In the genomic region with DNA sequence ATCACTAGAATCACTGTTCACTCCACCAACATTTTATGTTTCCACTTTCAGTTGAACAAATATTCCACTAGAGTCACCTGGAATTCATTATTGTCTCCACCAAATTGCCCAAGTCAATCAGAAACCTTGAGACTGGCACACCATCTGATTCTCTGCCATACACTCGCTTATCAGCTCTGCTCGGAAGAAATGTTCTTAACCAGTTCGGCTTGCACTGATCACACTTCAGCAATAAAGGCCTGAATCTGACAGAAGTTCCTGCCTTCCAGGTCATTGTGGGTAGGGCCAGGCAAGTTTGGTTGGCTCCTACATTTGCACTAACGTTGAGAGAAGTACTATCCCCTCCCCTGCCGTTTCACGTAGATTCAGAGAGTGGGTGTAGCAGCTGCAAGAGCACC, we compare ENCODE assay signal across 8 cellular contexts. TPM values are rescaled to one million over a fixed set of nuclear protein-coding genes. Genes with fewer than 3 reads are reported as not detected.
A peak's percentile ranks its signal among the peaks of the same experiment; 100 is the strongest.
DNase-seq lines count a peak whose midpoint lies in the region; ATAC-seq and TF ChIP-seq lines count a peak whose summit lies in the region.

No MANE protein-coding gene starts in this region.

- H3K79me2 ChIP-seq in Loucy (ENCODE audit: insufficient read depth, low read length) = peaks cover 56% of the 10 kb centered on the region
- peaks cover 57% of the 10 kb centered on the region for H3K79me2 ChIP-seq in neural cell (replicated peaks; ENCODE audit: insufficient read depth, low read length)

- H4K20me1 ChIP-seq in Loucy (ENCODE audit: insufficient read depth, low read length, poor library complexity, severe bottlenecking) (peaks cover 51% of the 10 kb centered on the region), neural cell (ENCODE audit: insufficient read depth) (no peaks in the 10 kb centered on the region)

- H2AFZ ChIP-seq in Loucy (ENCODE audit: low read length) (no peak overlapping the region), neural cell (ENCODE audit: low read depth, low read length) (no peak overlapping the region)

- 4 to 8% methylated on average over 6 of the region's 6 CpGs for WGBS in ectodermal cell, 2 experiments

- no peak for DNase-seq in SKM-1 (lab: John Stamatoyannopoulos, UW; ENCODE audit: unreplicated experiment)
- no peak for DNase-seq in NCI-H1436 (lab: John Stamatoyannopoulos, UW)

- TF ChIP-seq CTCF in C4-2B (conservative IDR thresholded peaks at IDR 0.05) (no peak), Loucy (conservative IDR thresholded peaks at IDR 0.05; ENCODE audit: low read length) (no peak), neural cell (IDR thresholded peaks at IDR 0.05; ENCODE audit: poor library complexity, severe bottlenecking) (no peak)

- no peaks in the 10 kb centered on the region; the same call in 1 of the 2 replicates for H3K36me3 ChIP-seq in Loucy (ENCODE audit: insufficient read depth, low read length)
- no peaks in the 10 kb centered on the region for H3K36me3 ChIP-seq in ectodermal cell (ENCODE audit: control insufficient read depth, insufficient read depth, low read length)
- H3K36me3 ChIP-seq in neural cell (ENCODE audit: insufficient read depth, low read length) = no peaks in the 10 kb centered on the region

- H3K27me3 ChIP-seq in Loucy (ENCODE audit: insufficient read depth, low read length, poor library complexity, severe bottlenecking) (no peaks in the 10 kb centered on the region), ectodermal cell (ENCODE audit: control insufficient read depth, insufficient read depth, low read length, poor library complexity, severe bottlenecking) (no peaks in the 10 kb centered on the region), neural cell (ENCODE audit: insufficient read depth, low read depth, low read length) (no peaks in the 10 kb centered on the region)

- peaks cover 15% of the 10 kb centered on the region for H3F3A ChIP-seq in Loucy (ENCODE audit: low read depth)
- no peaks in the 10 kb centered on the region for H3F3A ChIP-seq in neural cell (ENCODE audit: insufficient read depth, low read length, poor library complexity, severe bottlenecking)

- H3K9ac ChIP-seq in Loucy (ENCODE audit: low read depth, low read length, poor library complexity, severe bottlenecking) (peak overlapping the region; percentile 96), neural cell (ENCODE audit: low read length) (peak overlapping the region; percentile 90)

- H3K4me3 ChIP-seq in Loucy (ENCODE audit: low read length, poor library complexity, severe bottlenecking) = peak overlapping the region; percentile 97
- peak overlapping the region; percentile 83 for H3K4me3 ChIP-seq in ectodermal cell (ENCODE audit: insufficient read depth, low read depth, low read length)
- peak overlapping the region; percentile 98 for H3K4me3 ChIP-seq in neural cell (ENCODE audit: low read length)

- no peaks in the 10 kb centered on the region for H3K9me3 ChIP-seq in Loucy (ENCODE audit: insufficient read depth, low read depth, low read length)
- H3K9me3 ChIP-seq in ectodermal cell (ENCODE audit: control insufficient read depth, low read length) = no peaks in the 10 kb centered on the region
- H3K9me3 ChIP-seq in neural cell (ENCODE audit: low read length) = no peaks in the 10 kb centered on the region

- no peak for TF ChIP-seq RAD21 in neural cell (conservative IDR thresholded peaks at IDR 0.05)

- H3K4me1 ChIP-seq in Loucy (ENCODE audit: insufficient read depth, low read length, poor library complexity, severe bottlenecking) = peaks cover 41% of the 10 kb centered on the region
- H3K4me1 ChIP-seq in ectodermal cell (ENCODE audit: control insufficient read depth, insufficient read depth, low read length) = peaks cover 27% of the 10 kb centered on the region

- H3K27ac ChIP-seq in C4-2B (peak overlapping the region; percentile 87), ectodermal cell (ENCODE audit: insufficient read depth, low read depth, low read length, poor library complexity, severe bottlenecking) (peak overlapping the region; percentile 59), neural cell (ENCODE audit: low read length) (peak overlapping the region; percentile 90)

- no peak for ATAC-seq in GM21447 (IDR thresholded peaks at IDR 0.05; ENCODE audit: unreplicated experiment)
- ATAC-seq in HG02623 (IDR thresholded peaks at IDR 0.05; ENCODE audit: unreplicated experiment) = no peak

- TF ChIP-seq EP300 in neural cell (conservative IDR thresholded peaks at IDR 0.05; ENCODE audit: poor library complexity, severe bottlenecking) = no peak

- H3K4me2 ChIP-seq in Loucy (ENCODE audit: low read depth, low read length, poor library complexity, severe bottlenecking) (peak overlapping the region; percentile 88), neural cell (ENCODE audit: low read length) (peak overlapping the region; percentile 82)

- H3K9me2 ChIP-seq in Loucy (replicated peaks; ENCODE audit: low read depth, low read length) (no peaks in the 10 kb centered on the region), neural cell (ENCODE audit: insufficient read depth, low read length) (no peaks in the 10 kb centered on the region)

TF ChIP-seq in neural cell, 6 proteins besides CTCF, POLR2A, EP300 and RAD21:
- TF ChIP-seq, protein P1, sequence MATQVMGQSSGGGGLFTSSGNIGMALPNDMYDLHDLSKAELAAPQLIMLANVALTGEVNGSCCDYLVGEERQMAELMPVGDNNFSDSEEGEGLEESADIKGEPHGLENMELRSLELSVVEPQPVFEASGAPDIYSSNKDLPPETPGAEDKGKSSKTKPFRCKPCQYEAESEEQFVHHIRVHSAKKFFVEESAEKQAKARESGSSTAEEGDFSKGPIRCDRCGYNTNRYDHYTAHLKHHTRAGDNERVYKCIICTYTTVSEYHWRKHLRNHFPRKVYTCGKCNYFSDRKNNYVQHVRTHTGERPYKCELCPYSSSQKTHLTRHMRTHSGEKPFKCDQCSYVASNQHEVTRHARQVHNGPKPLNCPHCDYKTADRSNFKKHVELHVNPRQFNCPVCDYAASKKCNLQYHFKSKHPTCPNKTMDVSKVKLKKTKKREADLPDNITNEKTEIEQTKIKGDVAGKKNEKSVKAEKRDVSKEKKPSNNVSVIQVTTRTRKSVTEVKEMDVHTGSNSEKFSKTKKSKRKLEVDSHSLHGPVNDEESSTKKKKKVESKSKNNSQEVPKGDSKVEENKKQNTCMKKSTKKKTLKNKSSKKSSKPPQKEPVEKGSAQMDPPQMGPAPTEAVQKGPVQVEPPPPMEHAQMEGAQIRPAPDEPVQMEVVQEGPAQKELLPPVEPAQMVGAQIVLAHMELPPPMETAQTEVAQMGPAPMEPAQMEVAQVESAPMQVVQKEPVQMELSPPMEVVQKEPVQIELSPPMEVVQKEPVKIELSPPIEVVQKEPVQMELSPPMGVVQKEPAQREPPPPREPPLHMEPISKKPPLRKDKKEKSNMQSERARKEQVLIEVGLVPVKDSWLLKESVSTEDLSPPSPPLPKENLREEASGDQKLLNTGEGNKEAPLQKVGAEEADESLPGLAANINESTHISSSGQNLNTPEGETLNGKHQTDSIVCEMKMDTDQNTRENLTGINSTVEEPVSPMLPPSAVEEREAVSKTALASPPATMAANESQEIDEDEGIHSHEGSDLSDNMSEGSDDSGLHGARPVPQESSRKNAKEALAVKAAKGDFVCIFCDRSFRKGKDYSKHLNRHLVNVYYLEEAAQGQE (IDR thresholded peaks at IDR 0.05; ENCODE audit: borderline replicate concordance) = no peak
- TF ChIP-seq SMC3 (conservative IDR thresholded peaks at IDR 0.05; ENCODE audit: poor library complexity) = no peak

RNA-seq across cellular contexts. Expression of a gene that starts 10.0 kb away (rescaled TPM):
- 444 TPM for polyA plus RNA-seq in ectodermal cell (2013, experiment 1 of 4)
- polyA plus RNA-seq in ectodermal cell (2013, experiment 2 of 4) = 421 TPM
- 304 TPM for polyA plus RNA-seq in ectodermal cell (2013, experiment 3 of 4)
- 341 TPM for polyA plus RNA-seq in ectodermal cell (2013, experiment 4 of 4)
- 339 and 356 TPM in 2 replicates for polyA plus RNA-seq in neural cell
- polyA minus RNA-seq in neural cell = 205 and 256 TPM in 2 replicates

RNA-seq across cellular contexts. Expression of a gene that starts 24.2 kb away (rescaled TPM):
- not detected for polyA plus RNA-seq in ectodermal cell (2013, experiment 1 of 4)
- polyA plus RNA-seq in ectodermal cell (2013, experiment 2 of 4) = not detected
- not detected for polyA plus RNA-seq in ectodermal cell (2013, experiment 3 of 4)
- not detected for polyA plus RNA-seq in ectodermal cell (2013, experiment 4 of 4)
- polyA plus RNA-seq in neural cell = not detected in 2 replicates
- not detected in 2 replicates for polyA minus RNA-seq in neural cell

RNA-seq across cellular contexts. Expression of a gene that starts 27.1 kb away (rescaled TPM):
- polyA plus RNA-seq in ectodermal cell (2013, experiment 1 of 4) = not detected
- 0.07 TPM for polyA plus RNA-seq in ectodermal cell (2013, experiment 2 of 4)
- not detected for polyA plus RNA-seq in ectodermal cell (2013, experiment 3 of 4)
- not detected for polyA plus RNA-seq in ectodermal cell (2013, experiment 4 of 4)
- 0.09 TPM in 1 of 2 replicates, not detected in the other for polyA plus RNA-seq in neural cell
- 0.23 and 0.24 TPM in 2 replicates for polyA minus RNA-seq in neural cell

RNA-seq across cellular contexts. Expression of a gene that starts 38.8 kb away (rescaled TPM):
- 241 TPM for polyA plus RNA-seq in ectodermal cell (2013, experiment 1 of 4)
- 241 TPM for polyA plus RNA-seq in ectodermal cell (2013, experiment 2 of 4)
- 144 TPM for polyA plus RNA-seq in ectodermal cell (2013, experiment 3 of 4)
- polyA plus RNA-seq in ectodermal cell (2013, experiment 4 of 4) = 164 TPM
- polyA plus RNA-seq in neural cell = 41.4 and 44.7 TPM in 2 replicates
- polyA minus RNA-seq in neural cell = 102 and 119 TPM in 2 replicates
